In the genomic region with DNA sequence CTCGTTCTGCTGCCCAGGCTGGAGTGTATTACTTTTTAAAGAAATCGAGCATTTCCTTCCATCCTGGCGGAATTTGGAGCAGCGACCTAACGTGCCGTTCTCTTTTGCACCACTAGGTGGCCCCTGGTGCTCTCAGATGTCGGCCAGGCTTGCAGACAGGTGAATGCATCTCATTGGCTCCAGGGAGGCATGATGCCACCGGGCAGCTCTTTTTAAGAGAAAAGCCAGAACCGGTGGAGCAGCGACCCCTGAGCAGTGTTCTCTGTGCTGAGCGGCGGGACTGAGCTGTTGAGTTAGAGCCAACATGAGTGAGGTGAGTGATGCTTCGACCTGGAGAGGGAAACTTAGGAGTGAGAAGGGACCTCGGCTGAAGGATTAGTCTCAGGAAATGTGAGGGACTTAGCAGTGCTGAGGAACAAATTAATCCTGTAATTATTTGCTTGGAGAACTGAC, we compare ENCODE assay signal across 1 cellular context.
TF ChIP-seq lines count a peak whose summit lies in the region.

A gene (plus strand): TSS at position 241 of the 453 bp plus-strand sequence. CDS start 64 bp downstream, at position 305.

TF ChIP-seq in K562, 482 proteins besides CTCF, POLR2A, EP300 and RAD21 (continued from another document):
- TF ChIP-seq, protein P1, sequence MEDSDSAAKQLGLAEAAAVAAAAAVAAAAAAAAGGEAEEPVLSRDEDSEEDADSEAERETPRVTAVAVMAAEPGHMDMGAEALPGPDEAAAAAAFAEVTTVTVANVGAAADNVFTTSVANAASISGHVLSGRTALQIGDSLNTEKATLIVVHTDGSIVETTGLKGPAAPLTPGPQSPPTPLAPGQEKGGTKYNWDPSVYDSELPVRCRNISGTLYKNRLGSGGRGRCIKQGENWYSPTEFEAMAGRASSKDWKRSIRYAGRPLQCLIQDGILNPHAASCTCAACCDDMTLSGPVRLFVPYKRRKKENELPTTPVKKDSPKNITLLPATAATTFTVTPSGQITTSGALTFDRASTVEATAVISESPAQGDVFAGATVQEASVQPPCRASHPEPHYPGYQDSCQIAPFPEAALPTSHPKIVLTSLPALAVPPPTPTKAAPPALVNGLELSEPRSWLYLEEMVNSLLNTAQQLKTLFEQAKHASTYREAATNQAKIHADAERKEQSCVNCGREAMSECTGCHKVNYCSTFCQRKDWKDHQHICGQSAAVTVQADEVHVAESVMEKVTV (CRISPR knock-in tag; IDR thresholded peaks at IDR 0.05), result peak; percentile 16; the same call in 1 of the 2 replicates
- TF ChIP-seq ZNF76 (CRISPR knock-in tag; IDR thresholded peaks at IDR 0.05; ENCODE audit: borderline replicate concordance), result no peak
- TF ChIP-seq, protein P2, sequence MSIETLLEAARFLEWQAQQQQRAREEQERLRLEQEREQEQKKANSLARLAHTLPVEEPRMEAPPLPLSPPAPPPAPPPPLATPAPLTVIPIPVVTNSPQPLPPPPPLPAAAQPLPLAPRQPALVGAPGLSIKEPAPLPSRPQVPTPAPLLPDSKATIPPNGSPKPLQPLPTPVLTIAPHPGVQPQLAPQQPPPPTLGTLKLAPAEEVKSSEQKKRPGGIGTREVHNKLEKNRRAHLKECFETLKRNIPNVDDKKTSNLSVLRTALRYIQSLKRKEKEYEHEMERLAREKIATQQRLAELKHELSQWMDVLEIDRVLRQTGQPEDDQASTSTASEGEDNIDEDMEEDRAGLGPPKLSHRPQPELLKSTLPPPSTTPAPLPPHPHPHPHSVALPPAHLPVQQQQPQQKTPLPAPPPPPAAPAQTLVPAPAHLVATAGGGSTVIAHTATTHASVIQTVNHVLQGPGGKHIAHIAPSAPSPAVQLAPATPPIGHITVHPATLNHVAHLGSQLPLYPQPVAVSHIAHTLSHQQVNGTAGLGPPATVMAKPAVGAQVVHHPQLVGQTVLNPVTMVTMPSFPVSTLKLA (conservative IDR thresholded peaks at IDR 0.05), result no peak
